Comparison of ENCODE assay signal across 15 cellular contexts in the genomic region with DNA sequence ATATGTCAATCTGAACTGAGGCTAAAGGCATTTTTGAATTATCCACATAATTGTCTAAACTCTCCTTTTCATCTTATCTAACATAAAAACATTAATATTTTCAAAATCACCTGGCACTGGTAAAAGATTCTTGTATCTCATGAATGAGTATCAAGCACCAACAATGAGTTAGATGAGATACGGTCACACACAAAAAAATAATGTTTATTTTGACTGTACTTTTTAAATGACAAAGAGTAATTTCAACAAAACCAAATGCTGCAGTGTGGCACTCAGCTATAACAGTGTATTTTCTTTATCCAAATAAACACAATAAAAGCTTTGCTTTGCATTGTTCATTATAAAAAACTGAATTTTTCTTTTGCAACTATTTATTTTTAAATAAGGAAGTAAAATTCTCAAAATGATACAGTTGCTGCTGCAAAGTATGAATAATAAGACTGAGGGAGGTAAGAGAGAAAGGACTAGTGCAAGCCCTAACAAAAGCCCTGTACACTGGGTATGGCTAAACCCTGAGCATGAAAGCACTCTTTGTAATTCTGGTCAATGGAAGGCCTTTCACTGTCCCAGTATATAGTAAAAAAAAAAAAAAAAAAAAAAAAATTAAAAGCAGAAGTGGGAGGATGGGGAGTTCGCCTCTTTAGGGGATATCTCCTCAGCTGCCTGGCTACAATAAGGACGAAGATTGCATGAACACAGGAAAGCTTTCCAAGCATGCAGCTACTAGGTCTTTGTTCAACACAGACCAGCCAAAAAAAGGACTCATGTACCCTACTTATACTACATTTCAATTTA. TPM values are rescaled to one million over a fixed set of nuclear protein-coding genes. Genes with fewer than 3 reads are reported as not detected.
A peak's percentile ranks its signal among the peaks of the same experiment; 100 is the strongest.
DNase-seq lines count a peak whose midpoint lies in the region; ATAC-seq and TF ChIP-seq lines count a peak whose summit lies in the region.
"Had no signal": no experiment of that assay in that cellular context is flagged by ENCODE, and none has a peak within 500 bp of the region (broad histone marks: within the 10 kb centered on the region; RNA-seq: fewer than 3 reads in every experiment).

No MANE protein-coding gene starts in this region.

- H3K4me3 Mint-ChIP-seq in endodermal cell (no peak overlapping the region), neural progenitor cell (no peak overlapping the region)
- no peak overlapping the region for H3K4me3 Mint-ChIP-seq in natural killer cell treated with Interleukin-12 subunit alpha and Interleukin-12 subunit beta and Interleukin-15 and Interleukin-18, amount 100 ng/mL, for 72 hours

- in situ Hi-C loops in G401 (cut with HindIII; ENCODE audit: low sequenced_read_pairs) = no loop called here

- no peaks in the 10 kb centered on the region for H3K9me3 Mint-ChIP-seq in endodermal cell
- H3K9me3 Mint-ChIP-seq in neural progenitor cell = no peaks in the 10 kb centered on the region
- H3K9me3 Mint-ChIP-seq in natural killer cell treated with Interleukin-12 subunit alpha and Interleukin-12 subunit beta and Interleukin-15 and Interleukin-18, amount 100 ng/mL, for 72 hours = no peaks in the 10 kb centered on the region

- H3K4me1 Mint-ChIP-seq in endodermal cell = peaks cover 11% of the 10 kb centered on the region
- peaks cover 27% of the 10 kb centered on the region for H3K4me1 Mint-ChIP-seq in neural progenitor cell
- H3K4me1 Mint-ChIP-seq in natural killer cell treated with Interleukin-12 subunit alpha and Interleukin-12 subunit beta and Interleukin-15 and Interleukin-18, amount 100 ng/mL, for 72 hours (ENCODE audit: low read depth in 2 of 2) = peaks cover 0 to 3% of the 10 kb centered on the region in 2 donors

- H3K27me3 Mint-ChIP-seq in endodermal cell (ENCODE audit: insufficient read depth) = no peaks in the 10 kb centered on the region
- H3K27me3 Mint-ChIP-seq in neural progenitor cell (ENCODE audit: insufficient read depth, low read depth) = no peaks in the 10 kb centered on the region
- no peaks in the 10 kb centered on the region for H3K27me3 Mint-ChIP-seq in natural killer cell treated with Interleukin-12 subunit alpha and Interleukin-12 subunit beta and Interleukin-15 and Interleukin-18, amount 100 ng/mL, for 72 hours

- no peak overlapping the region for H3K9ac ChIP-seq in endodermal cell (ENCODE audit: extremely low read depth, low read length, poor library complexity, severe bottlenecking)
- no peak overlapping the region for H3K9ac ChIP-seq in neural progenitor cell
- H3K9ac ChIP-seq: SK-N-SH had no signal

- H3K79me2 ChIP-seq in neural progenitor cell (ENCODE audit: low read depth) = peaks cover 95% of the 10 kb centered on the region

- H3K4me3 ChIP-seq in endodermal cell (ENCODE audit: low read length) = no peak overlapping the region
- H3K4me3 ChIP-seq in neural progenitor cell = peak overlapping the region; percentile 8

- peaks cover 17% of the 10 kb centered on the region for H3K36me3 ChIP-seq in endodermal cell (ENCODE audit: control insufficient read depth, insufficient read depth, low read length)
- H3K36me3 ChIP-seq in neural progenitor cell = no peaks in the 10 kb centered on the region

- H3K9me3 ChIP-seq in endodermal cell (ENCODE audit: control insufficient read depth, low read length) (no peaks in the 10 kb centered on the region), neural progenitor cell (ENCODE audit: low read depth) (no peaks in the 10 kb centered on the region)
- H3K9me3 ChIP-seq: SK-N-SH had no signal

- ATAC-seq in HG03469 (IDR thresholded peaks at IDR 0.05; ENCODE audit: unreplicated experiment) (no peak), esophagus mucosa (no peak)
- ATAC-seq in natural killer cell treated with Interleukin-12 subunit alpha and Interleukin-12 subunit beta and Interleukin-15 and Interleukin-18, amount 100 ng/mL, for 72 hours = no peak
- ATAC-seq: HCT116 had no signal

- H3K4me1 ChIP-seq in endodermal cell (ENCODE audit: control insufficient read depth, insufficient read depth, low read length) = no peaks in the 10 kb centered on the region
- peaks cover 13% of the 10 kb centered on the region for H3K4me1 ChIP-seq in neural progenitor cell

- peaks cover 15% of the 10 kb centered on the region for H3K36me3 Mint-ChIP-seq in endodermal cell (ENCODE audit: low read depth)
- H3K36me3 Mint-ChIP-seq in neural progenitor cell = peaks cover 6% of the 10 kb centered on the region
- no peaks in the 10 kb centered on the region for H3K36me3 Mint-ChIP-seq in natural killer cell treated with Interleukin-12 subunit alpha and Interleukin-12 subunit beta and Interleukin-15 and Interleukin-18, amount 100 ng/mL, for 72 hours

- H4K20me1 ChIP-seq in neural progenitor cell (ENCODE audit: low read depth) = peaks cover 31% of the 10 kb centered on the region

- 93% methylated on average over 3 of the region's 3 CpGs; no CpG with 5 or more reads in 1 of the 2 experiments for WGBS in endodermal cell (ENCODE audit: insufficient coverage in 1 of 2, insufficient read length in 1 of 2), 2 experiments

- H3K27me3 ChIP-seq in endodermal cell (ENCODE audit: control insufficient read depth, insufficient read depth, low read length, poor library complexity, severe bottlenecking) (no peaks in the 10 kb centered on the region), neural progenitor cell (no peaks in the 10 kb centered on the region)

- H2AFZ ChIP-seq in neural progenitor cell (replicated peaks) = no peak overlapping the region

- H3K27ac Mint-ChIP-seq in endodermal cell (no peak overlapping the region), neural progenitor cell (peak overlapping the region; percentile 69)
- no peak overlapping the region for H3K27ac Mint-ChIP-seq in natural killer cell treated with Interleukin-12 subunit alpha and Interleukin-12 subunit beta and Interleukin-15 and Interleukin-18, amount 100 ng/mL, for 72 hours

- peak overlapping the region; percentile 92 for H3K27ac ChIP-seq in endodermal cell (ENCODE audit: low read depth, low read length)
- H3K27ac ChIP-seq in neural progenitor cell = peak overlapping the region; percentile 55

- peak overlapping the region; percentile 70 for H3K4me2 ChIP-seq in neural progenitor cell
- H3K4me2 ChIP-seq: SK-N-SH had no signal

- H3F3A ChIP-seq in neural progenitor cell (ENCODE audit: low read depth) = peaks cover 9% of the 10 kb centered on the region

- TF ChIP-seq CTCF in endodermal cell (conservative IDR thresholded peaks at IDR 0.05) = no peak
- no peak for TF ChIP-seq CTCF in neural progenitor cell (IDR thresholded peaks at IDR 0.05)

- DNase-seq in G401 (ENCODE audit: low spot score) (peak; percentile 6), NOMO-1 treated with dmso at 0.1 percent for 144 hours (lab: John Stamatoyannopoulos, UW; ENCODE audit: unreplicated experiment) (peak; percentile 25), endodermal cell (no peak), neural progenitor cell (ENCODE audit: low spot score) (peak; percentile 47), T-helper 9 cell (no peak)
- no peak for DNase-seq in natural killer cell treated with Interleukin-12 subunit alpha and Interleukin-12 subunit beta and Interleukin-15 and Interleukin-18, amount 100 ng/mL, for 72 hours (ENCODE audit: low spot score)
- DNase-seq: activated CD4-positive, CD25-positive, alpha-beta regulatory T cell treated with anti-CD3 and anti-CD28 coated beads, Interleukin-2, amount 50 U/mL, for 72 hours; activated T-cell treated with anti-CD3 and anti-CD28 coated beads, Interleukin-2, amount 50 U/mL, for 1 hour; DMS79 treated with DMSO at 0.1 percent for 48 hours; NCI-H1694; NCI-H748 treated with DMSO at 0.1 percent for 48 hours; SK-N-SH had no signal

RNA-seq across cellular contexts. Expression of a gene that starts 59.3 kb away (rescaled TPM):
- total RNA-seq in G401 (2014; rRNA removed; shearing (Covaris generic)) = 20.2 and 30.9 TPM in 2 replicates
- total RNA-seq in endodermal cell (100 to 1,000 TPM; 101 to 103 TPM), neural progenitor cell (ENCODE audit: low replicate concordance) (67.0 and 73.4 TPM in 2 replicates), esophagus mucosa (35.7 TPM)
- polyA plus RNA-seq in endodermal cell (2013, experiment 1 of 2) = 83.5 TPM
- 80.6 TPM for polyA plus RNA-seq in endodermal cell (2013, experiment 2 of 2)
- total RNA-seq in natural killer cell treated with Interleukin-12 subunit alpha and Interleukin-12 subunit beta and Interleukin-15 and Interleukin-18, amount 100 ng/mL, for 72 hours = 100 to 1,000 TPM; 121 to 140 TPM

Comparison
In these comparisons a context has a peak if more than half of its experiments do, and no peak if none do; other contexts are left out.
1. DNase-seq: peak in G401 (single experiment), NOMO-1 treated with dmso at 0.1 percent for 144 hours (single experiment) and neural progenitor cell (single experiment); none in endodermal cell (single experiment), T-helper 9 cell (single experiment) and natural killer cell treated with Interleukin-12 subunit alpha and Interleukin-12 subunit beta and Interleukin-15 and Interleukin-18, amount 100 ng/mL, for 72 hours (single experiment).